ENCODE assay signal across 28 cellular contexts in the genomic region with DNA sequence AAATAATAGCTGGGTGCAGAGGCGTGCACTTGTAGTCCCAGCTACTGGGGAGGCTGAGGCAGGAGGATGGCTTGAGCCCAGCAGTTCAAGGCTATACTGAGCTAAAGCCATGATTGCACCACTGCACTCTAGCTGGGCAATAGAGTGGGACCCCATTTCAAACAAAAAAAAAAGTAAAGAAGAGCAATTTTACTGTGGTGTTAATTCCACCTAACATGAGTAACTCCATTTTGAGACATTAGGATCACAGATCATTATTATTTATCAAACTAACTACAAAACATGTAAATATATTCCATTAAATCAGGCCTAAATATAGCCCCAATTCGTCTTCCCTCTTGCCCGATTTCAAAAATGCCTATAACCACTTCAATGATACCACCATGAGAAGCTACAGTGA.
"Had no signal": no experiment of that assay in that cellular context is flagged by ENCODE, and none has a peak within 500 bp of the region (broad histone marks: within the 10 kb centered on the region; RNA-seq: fewer than 3 reads in every experiment).

No MANE protein-coding gene starts in this region.

- FAIRE-seq: colon, endometrium, endothelial cell of umbilical vein, frontal cortex had no signal

- H3K36me3 ChIP-seq: colonic mucosa, esophagus muscularis mucosa, esophagus squamous epithelium, gastrocnemius medialis, gastroesophageal sphincter, heart left ventricle, heart right ventricle had no signal

- H3K27me3 ChIP-seq: colonic mucosa, esophagus muscularis mucosa, esophagus squamous epithelium, foreskin keratinocyte, gastrocnemius medialis, gastroesophageal sphincter, heart left ventricle, heart right ventricle had no signal

- H3K27ac ChIP-seq: colonic mucosa, coronary artery, dorsolateral prefrontal cortex, epithelial cell of prostate, esophagus muscularis mucosa, esophagus squamous epithelium, foreskin keratinocyte, gastrocnemius medialis, gastroesophageal sphincter, heart left ventricle, heart right ventricle had no signal

- H3K9me3 ChIP-seq: colonic mucosa, gastrocnemius medialis had no signal

- ATAC-seq: effector memory CD8-positive, alpha-beta T cell; esophagus mucosa; foreskin keratinocyte; gastrocnemius medialis; gastroesophageal sphincter; heart left ventricle; heart right ventricle had no signal

- DNase-seq: colonic mucosa; cortex of kidney; dermis blood vessel endothelial cell; dorsolateral prefrontal cortex; effector CD4-positive, alpha-beta T cell; effector CD8-positive, alpha-beta T cell; effector memory CD4-positive, alpha-beta T cell; effector memory CD8-positive, alpha-beta T cell; endodermal cell; erythroblast; esophagus squamous epithelium; foreskin fibroblast; foreskin keratinocyte; foreskin melanocyte; gastrocnemius medialis; glutamatergic neuron; head of caudate nucleus; heart left ventricle; heart right ventricle had no signal

- H3K4me3 ChIP-seq: colonic mucosa, coronary artery, dorsolateral prefrontal cortex, esophagus muscularis mucosa, esophagus squamous epithelium, gastrocnemius medialis, gastroesophageal sphincter, heart left ventricle, heart right ventricle had no signal

- H3K4me1 ChIP-seq: colonic mucosa, esophagus muscularis mucosa, esophagus squamous epithelium, foreskin keratinocyte, gastrocnemius medialis, gastroesophageal sphincter, heart left ventricle, heart right ventricle had no signal
